9 cellular contexts compared by ENCODE assay signal in the genomic region with DNA sequence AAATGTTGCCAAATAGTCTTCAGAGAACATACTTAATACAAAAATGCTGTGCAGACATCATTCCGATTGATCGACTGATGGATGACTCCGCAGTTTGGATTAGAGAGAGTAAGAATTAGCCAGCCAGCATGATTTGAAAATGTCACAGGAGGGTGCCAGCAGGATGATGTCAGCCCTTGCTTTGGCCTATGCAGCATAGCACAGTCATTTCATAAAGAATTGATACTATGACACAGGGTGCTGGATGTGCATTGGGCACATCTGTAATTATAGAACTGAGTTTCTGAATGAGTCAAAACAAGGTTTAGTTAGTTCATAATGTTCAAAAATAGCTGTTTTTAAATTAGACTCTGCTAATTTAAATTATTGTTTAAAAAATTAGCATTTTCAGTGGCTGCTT. TPM values are rescaled to one million over a fixed set of nuclear protein-coding genes. Genes with fewer than 3 reads are reported as not detected.
DNase-seq lines count a peak whose midpoint lies in the region; ATAC-seq and TF ChIP-seq lines count a peak whose summit lies in the region.
"Had no signal": no experiment of that assay in that cellular context is flagged by ENCODE, and none has a peak within 500 bp of the region (broad histone marks: within the 10 kb centered on the region; RNA-seq: fewer than 3 reads in every experiment).

No MANE protein-coding gene starts in this region.

- no peak overlapping the region for H3K4me3 Mint-ChIP-seq in stimulated activated naive B cell treated with anti-CD40 and anti-IgM and Interleukin-4, amounts not matched to agents 10 μg/mL and 1 μg/mL and 100 μg/mL, for 72 hours

- H3K9me3 Mint-ChIP-seq in stimulated activated naive B cell treated with anti-CD40 and anti-IgM and Interleukin-4, amounts not matched to agents 10 μg/mL and 1 μg/mL and 100 μg/mL, for 72 hours = no peaks in the 10 kb centered on the region

- TF ChIP-seq CTCF in gastroesophageal sphincter (IDR thresholded peaks at IDR 0.05) = no peak

- ATAC-seq in Right ventricle myocardium superior (ENCODE audit: poor library complexity) (peak; percentile 44), HG02884 (IDR thresholded peaks at IDR 0.05; ENCODE audit: unreplicated experiment) (peak; percentile 96), gastroesophageal sphincter (no peak)
- ATAC-seq in stimulated activated naive B cell treated with anti-CD40 and anti-IgM and Interleukin-4, amounts not matched to agents 10 μg/mL and 1 μg/mL and 100 μg/mL, for 72 hours (replicated peaks) = peak; percentile 86 to 100

- no peaks in the 10 kb centered on the region for H3K9me3 ChIP-seq in gastroesophageal sphincter
- no peaks in the 10 kb centered on the region for H3K9me3 ChIP-seq in effector memory CD4-positive, alpha-beta T cell (ENCODE audit: control insufficient read depth, low read length)

- H3K36me3 Mint-ChIP-seq in stimulated activated naive B cell treated with anti-CD40 and anti-IgM and Interleukin-4, amounts not matched to agents 10 μg/mL and 1 μg/mL and 100 μg/mL, for 72 hours = peaks cover 18 to 26% of the 10 kb centered on the region in 2 donors

- intact Hi-C loops in Right ventricle myocardium superior (cut with DNase I) (no loop called here), cardiac septum (cut with DNase I) (loop anchor here (5.0 kb wide), 1 partner anchor 48 kb away; the partner anchor contains the start of gene RCOR3)

- H3K27ac Mint-ChIP-seq in stimulated activated naive B cell treated with anti-CD40 and anti-IgM and Interleukin-4, amounts not matched to agents 10 μg/mL and 1 μg/mL and 100 μg/mL, for 72 hours = no peak overlapping the region

- no peaks in the 10 kb centered on the region for H3K27me3 Mint-ChIP-seq in stimulated activated naive B cell treated with anti-CD40 and anti-IgM and Interleukin-4, amounts not matched to agents 10 μg/mL and 1 μg/mL and 100 μg/mL, for 72 hours

- no peak for TF ChIP-seq EP300 in gastroesophageal sphincter (IDR thresholded peaks at IDR 0.05)

- H3K27me3 ChIP-seq in gastroesophageal sphincter = no peaks in the 10 kb centered on the region
- no peaks in the 10 kb centered on the region for H3K27me3 ChIP-seq in effector memory CD4-positive, alpha-beta T cell (replicated peaks; ENCODE audit: control insufficient read depth, insufficient read depth, low read length, poor library complexity, severe bottlenecking)

- DNase-seq in Right ventricle myocardium superior = no peak
- no peak for DNase-seq in cardiac septum (ENCODE audit: low spot score)
- peak; percentile 54 for DNase-seq in activated naive CD4-positive, alpha-beta T cell treated with anti-CD3 and anti-CD28 coated beads, Interleukin-2, amount 50 U/mL, for 16 hours
- DNase-seq in stimulated activated naive B cell treated with anti-CD40 and anti-IgM and Interleukin-4, amounts not matched to agents 10 μg/mL and 1 μg/mL and 100 μg/mL, for 72 hours = no peak
- DNase-seq in effector memory CD4-positive, alpha-beta T cell = no peak
- DNase-seq in HUDEP-2 (lab: John Stamatoyannopoulos, UW; ENCODE audit: unreplicated experiment in 76 of 76) = no peak
- DNase-seq: DMS79 treated with DMSO at 0.1 percent for 48 hours had no signal

- 69 to 100% methylated on average over 2 to 3 of the region's 3 CpGs for WGBS in gastroesophageal sphincter (ENCODE audit: low coverage in 1 of 2), 2 donors

- no peak overlapping the region for H3K27ac ChIP-seq in gastroesophageal sphincter
- H3K27ac ChIP-seq in effector memory CD4-positive, alpha-beta T cell (ENCODE audit: insufficient read depth, low read length, poor library complexity, severe bottlenecking) = no peak overlapping the region

- peaks cover 7 to 14% of the 10 kb centered on the region in 2 donors for H3K4me1 Mint-ChIP-seq in stimulated activated naive B cell treated with anti-CD40 and anti-IgM and Interleukin-4, amounts not matched to agents 10 μg/mL and 1 μg/mL and 100 μg/mL, for 72 hours

- H3K4me1 ChIP-seq in gastroesophageal sphincter = peaks cover 0 to 3% (median 0%) of the 10 kb centered on the region in 3 donors
- H3K4me1 ChIP-seq in effector memory CD4-positive, alpha-beta T cell (ENCODE audit: control insufficient read depth, insufficient read depth, low read length, poor library complexity, severe bottlenecking) = no peaks in the 10 kb centered on the region

- H3K36me3 ChIP-seq in gastroesophageal sphincter = peaks cover 4 to 51% of the 10 kb centered on the region in 2 donors
- peaks cover 5% of the 10 kb centered on the region for H3K36me3 ChIP-seq in effector memory CD4-positive, alpha-beta T cell (ENCODE audit: control insufficient read depth, insufficient read depth, low read length)

- no peak for TF ChIP-seq POLR2A in gastroesophageal sphincter (IDR thresholded peaks at IDR 0.05)

- no peak overlapping the region for H3K4me3 ChIP-seq in gastroesophageal sphincter
- no peak overlapping the region for H3K4me3 ChIP-seq in effector memory CD4-positive, alpha-beta T cell (ENCODE audit: insufficient read depth, low read depth, low read length, poor library complexity, severe bottlenecking)

RNA-seq across cellular contexts. Expression of gene TRAF5, which starts 21.6 kb away (rescaled TPM):
- total RNA-seq in Right ventricle myocardium superior (1.5 TPM), cardiac septum (4.2 TPM), gastroesophageal sphincter (10 to 100 TPM; 20.5 to 44.2 (median 27.9) TPM)

RNA-seq across cellular contexts. Expression of gene RCOR3, which starts 45.9 kb away (rescaled TPM):
- total RNA-seq in Right ventricle myocardium superior (52.0 TPM), cardiac septum (58.2 TPM), gastroesophageal sphincter (10 to 100 TPM; 25.5 to 63.8 (median 36.8) TPM)
